19 cellular contexts compared by ENCODE assay signal in the genomic region with DNA sequence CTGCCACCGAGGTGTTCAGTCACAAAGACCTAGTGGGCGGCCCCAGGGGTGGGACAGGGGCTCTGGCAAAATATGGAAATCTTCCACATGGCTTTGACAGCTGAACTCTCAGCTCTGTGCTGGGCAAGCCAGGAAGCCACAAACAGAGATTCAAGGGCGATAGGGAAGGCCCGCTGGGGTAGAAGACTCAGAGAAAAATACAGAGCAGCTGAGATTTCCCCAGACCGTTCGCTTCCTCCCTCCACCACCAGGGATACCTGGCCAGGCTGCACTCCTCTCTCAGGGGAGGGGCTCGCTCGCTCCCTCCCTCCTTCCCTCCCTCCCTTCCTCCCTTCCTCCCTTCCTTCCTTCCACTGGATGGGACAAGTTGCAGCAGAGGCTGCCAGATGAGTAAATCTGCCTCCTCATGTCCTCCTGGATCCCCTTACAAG.
DNase-seq lines count a peak whose midpoint lies in the region; ATAC-seq and TF ChIP-seq lines count a peak whose summit lies in the region.
"Had no signal": no experiment of that assay in that cellular context is flagged by ENCODE, and none has a peak within 500 bp of the region (broad histone marks: within the 10 kb centered on the region; RNA-seq: fewer than 3 reads in every experiment).

No MANE protein-coding gene starts in this region.

- no peaks in the 10 kb centered on the region for H3K79me2 ChIP-seq in DOHH2 (ENCODE audit: control insufficient read depth, low read length)

- no peaks in the 10 kb centered on the region for H3K9me2 ChIP-seq in DOHH2 (replicated peaks; ENCODE audit: control insufficient read depth, low read length)

- H3K27me3 ChIP-seq in DOHH2 (ENCODE audit: control insufficient read depth, low read length) (peaks cover 12% of the 10 kb centered on the region; the same call in 1 of the 2 replicates), H7 (ENCODE audit: control insufficient read depth, insufficient read depth, low read length) (no peaks in the 10 kb centered on the region)
- H3K27me3 ChIP-seq: gastroesophageal sphincter had no signal

- H3K36me3 ChIP-seq in DOHH2 (ENCODE audit: control insufficient read depth, low read length) (no peaks in the 10 kb centered on the region), H7 (replicated peaks; ENCODE audit: control insufficient read depth, insufficient read depth, low read length) (no peaks in the 10 kb centered on the region)
- H3K36me3 ChIP-seq: gastroesophageal sphincter, stomach had no signal

- in situ Hi-C loops in astrocyte of the cerebellum (cut with HindIII; ENCODE audit: low sequenced_read_pairs): no loop called here

- 0 out of 2 replicates have a peak overlapping the region, but pooled peaks have one; percentile 2 for H3K4me2 ChIP-seq in DOHH2 (ENCODE audit: low read length)

- H3K9me3 ChIP-seq in DOHH2 (ENCODE audit: control insufficient read depth, insufficient read depth, low read length): no peaks in the 10 kb centered on the region
- H3K9me3 ChIP-seq: gastroesophageal sphincter, stomach had no signal

- no peaks in the 10 kb centered on the region for H3F3A ChIP-seq in DOHH2 (ENCODE audit: control insufficient read depth, insufficient read depth)

- H3K4me3 ChIP-seq in DOHH2 (ENCODE audit: low read length): no peak overlapping the region
- H3K4me3 ChIP-seq in H7 (ENCODE audit: insufficient read depth, low read depth, low read length): no peak overlapping the region
- no peak overlapping the region for H3K4me3 ChIP-seq in astrocyte of the cerebellum (ENCODE audit: low read depth, low read length)
- H3K4me3 ChIP-seq: gastroesophageal sphincter, stomach had no signal

- no peak for ATAC-seq in GM21786 (IDR thresholded peaks at IDR 0.05; ENCODE audit: unreplicated experiment)
- ATAC-seq: gastroesophageal sphincter had no signal

- H4K20me1 ChIP-seq in DOHH2 (ENCODE audit: control insufficient read depth, insufficient read depth, low read depth, low read length): no peaks in the 10 kb centered on the region

- H3K27ac ChIP-seq in DOHH2 (ENCODE audit: low read depth, low read length): no peak overlapping the region
- H3K27ac ChIP-seq: gastroesophageal sphincter, stomach had no signal

- peak; percentile 71 for DNase-seq in H7
- DNase-seq in astrocyte of the cerebellum (ENCODE audit: low read depth): no peak
- peak; percentile 55 for DNase-seq in left kidney (ENCODE audit: low read depth, low spot score)
- no peak for DNase-seq in AG08395 (ENCODE audit: low spot score)
- DNase-seq in activated CD8-positive, alpha-beta memory T cell treated with anti-CD3 and anti-CD28 coated beads for 24 hours: no peak
- no peak for DNase-seq in T-helper 1 cell
- DNase-seq: activated CD4-positive, CD25-positive, alpha-beta regulatory T cell; activated CD8-positive, alpha-beta memory T cell treated with anti-CD3 and anti-CD28 coated beads, Interleukin-2, amount 50 U/mL, for 48 hours; AML-193; caudate nucleus; HCEC 1CT; KG1; NCI-H1417; NCI-H345; posterior cingulate gyrus; stomach had no signal

- TF ChIP-seq CTCF in DOHH2 (IDR thresholded peaks at IDR 0.05; ENCODE audit: low read depth, low read length, poor library complexity, severe bottlenecking) (no peak), astrocyte of the cerebellum (IDR thresholded peaks at IDR 0.05; ENCODE audit: low read depth, low read length, missing control alignments) (peak; percentile 13)

- H3K4me1 ChIP-seq in DOHH2 (ENCODE audit: control insufficient read depth, low read length): peaks cover 18% of the 10 kb centered on the region

Comparison
In these comparisons a context has a peak if more than half of its experiments do, and no peak if none do; other contexts are left out.
1. DNase-seq: peak in H7 (single experiment) and left kidney (single experiment); none in astrocyte of the cerebellum (single experiment), AG08395 (single experiment), activated CD8-positive, alpha-beta memory T cell treated with anti-CD3 and anti-CD28 coated beads for 24 hours (single experiment) and T-helper 1 cell (0 of 5).